7 cellular contexts compared by ENCODE assay signal in the genomic region with DNA sequence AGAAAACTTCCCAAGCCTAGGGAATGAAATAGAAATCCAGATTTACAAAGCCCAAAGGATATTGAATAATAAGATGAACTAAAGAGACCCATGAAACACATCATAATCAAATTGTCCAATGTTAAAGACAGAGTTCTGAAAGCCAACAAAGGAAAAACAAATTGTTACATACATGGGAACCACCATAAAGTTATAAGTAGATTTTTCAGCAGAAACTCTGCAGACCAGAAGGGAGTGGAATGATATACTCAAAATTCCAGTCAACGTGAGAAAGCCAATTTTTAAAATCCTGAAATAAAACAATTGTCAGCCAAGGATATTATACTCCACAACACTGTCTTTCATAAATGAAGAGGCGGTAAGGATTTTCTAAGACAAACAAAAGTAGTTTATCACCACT.
"Had no signal": no experiment of that assay in that cellular context is flagged by ENCODE, and none has a peak within 500 bp of the region (broad histone marks: within the 10 kb centered on the region; RNA-seq: fewer than 3 reads in every experiment).

No MANE protein-coding gene starts in this region.

- H3K4me2 ChIP-seq: KMS-11 had no signal

- FAIRE-seq: HepG2, HTR-8/SVneo had no signal

- ATAC-seq: HepG2 had no signal

- H3K9ac ChIP-seq: KMS-11 had no signal

- DNase-seq: IMR-90, KBM-7, KG1 had no signal

- H3K27ac ChIP-seq: HL-60, KMS-11 had no signal
